ENCODE assay signal across 1 cellular context in the genomic region with DNA sequence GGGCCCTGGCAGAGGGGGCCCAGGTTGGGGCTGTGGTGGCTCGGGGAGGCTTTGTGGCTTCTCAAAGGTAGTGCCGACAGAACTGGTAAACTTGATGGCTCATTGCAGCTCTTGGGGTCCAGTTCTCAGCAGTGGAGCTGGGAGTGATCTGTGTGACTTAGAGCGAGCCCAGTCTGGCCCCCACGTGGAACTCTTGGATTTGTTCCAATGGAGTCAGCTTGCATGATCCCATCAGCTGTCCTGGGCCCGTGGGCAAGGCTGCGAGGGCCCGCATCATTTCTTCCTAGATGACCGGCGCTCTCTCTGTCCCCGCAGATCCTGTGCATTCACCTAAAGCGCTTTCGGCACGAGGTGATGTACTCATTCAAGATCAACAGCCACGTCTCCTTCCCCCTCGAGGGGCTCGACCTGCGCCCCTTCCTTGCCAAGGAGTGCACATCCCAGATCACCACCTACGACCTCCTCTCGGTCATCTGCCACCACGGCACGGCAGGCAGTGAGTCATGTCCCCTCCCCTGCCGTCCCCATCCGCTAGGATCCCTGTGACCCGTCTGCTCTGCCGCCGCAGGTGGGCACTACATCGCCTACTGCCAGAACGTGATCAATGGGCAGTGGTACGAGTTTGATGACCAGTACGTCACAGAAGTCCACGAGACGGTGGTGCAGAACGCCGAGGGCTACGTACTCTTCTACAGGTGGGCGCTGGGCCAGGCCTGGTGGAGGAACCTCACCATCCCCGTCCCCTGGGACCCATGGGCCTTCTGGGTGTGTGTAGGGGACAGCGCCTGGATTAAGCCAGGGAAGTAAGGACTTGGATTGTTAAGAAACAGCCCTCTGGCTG.
TF ChIP-seq lines count a peak whose summit lies in the region.

No MANE protein-coding gene starts in this region.

TF ChIP-seq in K562, 482 proteins besides CTCF, POLR2A, EP300 and RAD21:
- TF ChIP-seq SMARCB1 (IDR thresholded peaks at IDR 0.05; ENCODE audit: insufficient read length, low read depth) (no peak), RBFOX2 (IDR thresholded peaks at IDR 0.05; ENCODE audit: low read depth, low read length) (peak; percentile 12; the same call in 1 of the 2 replicates)
